19 cellular contexts compared by ENCODE assay signal in the genomic region with DNA sequence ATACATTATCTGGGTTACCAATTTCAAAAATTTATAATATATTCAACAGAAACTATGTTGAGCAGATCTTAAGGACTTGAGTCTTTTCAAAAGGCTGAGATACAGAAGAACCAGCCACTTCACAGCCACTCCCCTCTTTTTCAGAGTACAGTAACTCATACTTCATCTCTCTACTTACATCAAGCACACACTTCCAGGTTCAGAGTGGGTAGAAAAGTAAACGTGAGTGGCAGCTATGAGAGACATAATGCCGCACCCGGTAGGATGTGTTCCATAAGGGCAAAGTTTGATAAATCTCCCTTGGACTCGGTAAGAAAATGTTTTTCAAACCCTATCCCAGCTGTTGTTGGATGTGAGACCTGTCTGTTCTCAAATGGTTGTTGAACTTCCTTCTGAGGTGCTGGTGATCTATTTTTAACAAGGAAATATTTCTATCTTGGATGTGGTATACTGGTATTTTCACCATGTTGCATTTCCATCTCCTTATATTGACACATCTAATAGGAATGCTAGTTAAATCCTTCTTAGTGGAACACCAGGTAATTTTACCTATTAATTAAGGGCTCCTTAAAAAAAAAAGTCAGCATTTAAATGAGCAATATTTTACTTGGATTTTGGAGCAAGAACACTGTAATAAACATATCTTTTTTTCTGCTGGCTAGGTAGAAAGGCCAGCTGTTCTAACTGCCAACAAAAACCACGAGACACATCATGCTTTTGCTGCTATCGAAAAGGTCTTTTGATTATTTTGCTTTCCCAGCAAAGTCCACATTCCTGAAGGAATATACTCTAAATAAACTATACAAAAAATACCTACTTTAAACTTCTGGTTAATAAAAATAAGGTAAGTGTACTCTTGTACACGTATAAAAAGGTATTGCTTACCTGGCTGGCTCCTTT. TPM values are rescaled to one million over a fixed set of nuclear protein-coding genes. Genes with fewer than 3 reads are reported as not detected.
A peak's percentile ranks its signal among the peaks of the same experiment; 100 is the strongest.
DNase-seq lines count a peak whose midpoint lies in the region; ATAC-seq, FAIRE-seq and TF ChIP-seq lines count a peak whose summit lies in the region.
"Had no signal": no experiment of that assay in that cellular context is flagged by ENCODE, and none has a peak within 500 bp of the region (broad histone marks: within the 10 kb centered on the region; RNA-seq: fewer than 3 reads in every experiment).

No MANE protein-coding gene starts in this region.

- H3F3A ChIP-seq in PC-3 (ENCODE audit: low read length, unreplicated experiment), result no peaks in the 10 kb centered on the region

- no peaks in the 10 kb centered on the region for H3K27me3 ChIP-seq in PC-3 (ENCODE audit: low read length)
- no peaks in the 10 kb centered on the region for H3K27me3 ChIP-seq in sigmoid colon

- intact Hi-C loops in PC-3 (cut with micrococcal nuclease), result no loop called here
- intact Hi-C loops in sigmoid colon (cut with DNase I), result no loop called here

- TF ChIP-seq EP300 in sigmoid colon (IDR thresholded peaks at IDR 0.05), result no peak

- H3K9me3 Mint-ChIP-seq in activated CD8-positive, alpha-beta memory T cell treated with anti-CD3 and anti-CD28 coated beads, Interleukin-2, amount 10 ng/mL, durations not matched to agents 7 days and 5 days (ENCODE audit: low read depth), result no peaks in the 10 kb centered on the region
- H3K9me3 Mint-ChIP-seq: activated naive CD4-positive, alpha-beta T cell treated with anti-CD3 and anti-CD28 coated beads, Interleukin-2, amount 50 U/mL, for 24 hours; nephron progenitor cell had no signal

- WGBS in sigmoid colon, 2 donors, result 41 to 69% methylated on average over 7 of the region's 7 CpGs

- H3K27ac ChIP-seq in PC-3 (ENCODE audit: low read length) (no peak overlapping the region), sigmoid colon (peak overlapping the region; percentile 28 to 69 (median 52))
- H3K27ac ChIP-seq: SK-N-MC had no signal

- TF ChIP-seq CTCF in PC-3 (conservative IDR thresholded peaks at IDR 0.05; ENCODE audit: low read depth, low read length) (no peak), sigmoid colon (IDR thresholded peaks at IDR 0.05) (no peak)

- FAIRE-seq in GM12891 (lab: Jason Lieb, UNC), result no peak

- H3K9me2 ChIP-seq in PC-3 (replicated peaks; ENCODE audit: low read length), result no peaks in the 10 kb centered on the region

- no peaks in the 10 kb centered on the region for H3K4me1 Mint-ChIP-seq in activated CD8-positive, alpha-beta memory T cell treated with anti-CD3 and anti-CD28 coated beads, Interleukin-2, amount 10 ng/mL, durations not matched to agents 7 days and 5 days
- H3K4me1 Mint-ChIP-seq: activated naive CD4-positive, alpha-beta T cell treated with anti-CD3 and anti-CD28 coated beads, Interleukin-2, amount 50 U/mL, for 24 hours had no signal

- peaks cover 12% of the 10 kb centered on the region for H3K79me2 ChIP-seq in PC-3 (ENCODE audit: low read length)

- H4K20me1 ChIP-seq in PC-3 (ENCODE audit: low read length), result no peaks in the 10 kb centered on the region

- no peak overlapping the region for H3K4me3 ChIP-seq in PC-3 (ENCODE audit: low read length)
- no peak overlapping the region for H3K4me3 ChIP-seq in sigmoid colon
- H3K4me3 ChIP-seq: SK-N-MC had no signal

- no peak overlapping the region for H3K27ac Mint-ChIP-seq in activated CD8-positive, alpha-beta memory T cell treated with anti-CD3 and anti-CD28 coated beads, Interleukin-2, amount 10 ng/mL, durations not matched to agents 7 days and 5 days
- H3K27ac Mint-ChIP-seq: activated naive CD4-positive, alpha-beta T cell treated with anti-CD3 and anti-CD28 coated beads, Interleukin-2, amount 50 U/mL, for 24 hours had no signal

- DNase-seq in EH (ENCODE audit: low read depth), result peak; percentile 58
- peak; percentile 35 for DNase-seq in PC-3
- peak; percentile 40 for DNase-seq in kidney tubule cell (ENCODE audit: low spot score)
- no peak for DNase-seq in sigmoid colon
- DNase-seq in GM12891 (ENCODE audit: insufficient read length, low spot score), result no peak
- no peak for DNase-seq in activated CD8-positive, alpha-beta memory T cell treated with anti-CD3 and anti-CD28 coated beads, Interleukin-2, amount 10 ng/mL, durations not matched to agents 7 days and 5 days
- DNase-seq: activated CD4-positive, alpha-beta T cell treated with anti-CD3 and anti-CD28 coated beads, Interleukin-2, amount 50 U/mL, for 1 hour; activated T-cell treated with anti-CD3 and anti-CD28 coated beads, Interleukin-2, amount 50 U/mL, for 1 hour; COR-L47; GF-D8; NCI-H1417 treated with DMSO at 0.1 percent for 48 hours; NCI-H524; nephron progenitor cell; retina; stimulated activated CD4-positive, alpha-beta T cell treated with anti-CD3 and anti-CD28 coated beads, Interleukin-1b, Interleukin-23, amount 100 ng/mL, for 48 hours had no signal

- H3K36me3 ChIP-seq in PC-3 (ENCODE audit: low read depth, low read length), result peaks cover 79% of the 10 kb centered on the region
- peaks cover 0 to 70% (median 25%) of the 10 kb centered on the region in 4 donors for H3K36me3 ChIP-seq in sigmoid colon

- no peak overlapping the region for H2AFZ ChIP-seq in PC-3 (ENCODE audit: low read length)

- CTCF ChIA-PET in PC-3 (lab: Charles Lee), result no interaction called here
- CTCF ChIA-PET in activated CD8-positive, alpha-beta memory T cell treated with anti-CD3 and anti-CD28 coated beads, Interleukin-2, amount 10 ng/mL, durations not matched to agents 7 days and 5 days (lab: Charles Lee), result no interaction called here

- no peaks in the 10 kb centered on the region for H3K9me3 ChIP-seq in PC-3 (ENCODE audit: low read length)
- H3K9me3 ChIP-seq in sigmoid colon, result no peaks in the 10 kb centered on the region

- H3K4me3 Mint-ChIP-seq in activated CD8-positive, alpha-beta memory T cell treated with anti-CD3 and anti-CD28 coated beads, Interleukin-2, amount 10 ng/mL, durations not matched to agents 7 days and 5 days, result no peak overlapping the region
- H3K4me3 Mint-ChIP-seq: activated naive CD4-positive, alpha-beta T cell treated with anti-CD3 and anti-CD28 coated beads, Interleukin-2, amount 50 U/mL, for 24 hours; nephron progenitor cell had no signal

- BruUV-seq in PC-3 (replicated peaks; lab: Mats Ljungman, UMichigan), result no TSS peak

- no peak overlapping the region for H3K4me2 ChIP-seq in PC-3 (ENCODE audit: low read length)

- no peak for TF ChIP-seq POLR2A in sigmoid colon (IDR thresholded peaks at IDR 0.05)
- TF ChIP-seq POLR2A in GM12891 (IDR thresholded peaks at IDR 0.05; ENCODE audit: low read depth, low read length), result no peak

- POLR2A ChIA-PET in PC-3 (lab: Charles Lee; ENCODE audit: unreplicated experiment), result interaction anchor here (0.6 kb wide), 1 partner anchor 85 kb away, joined by 6 read pairs; no protein-coding TSS in a partner anchor

- H3K4me1 ChIP-seq in PC-3 (ENCODE audit: insufficient read depth, low read length), result peaks cover 7% of the 10 kb centered on the region; the same call in 1 of the 2 replicates
- peaks cover 0 to 48% (median 41%) of the 10 kb centered on the region in 4 donors for H3K4me1 ChIP-seq in sigmoid colon

- H3K27me3 Mint-ChIP-seq in activated CD8-positive, alpha-beta memory T cell treated with anti-CD3 and anti-CD28 coated beads, Interleukin-2, amount 10 ng/mL, durations not matched to agents 7 days and 5 days, result peaks cover 17% of the 10 kb centered on the region
- H3K27me3 Mint-ChIP-seq: activated naive CD4-positive, alpha-beta T cell treated with anti-CD3 and anti-CD28 coated beads, Interleukin-2, amount 50 U/mL, for 24 hours had no signal

- no peak overlapping the region for H3K9ac ChIP-seq in PC-3 (ENCODE audit: low read length)

- H3K36me3 Mint-ChIP-seq in activated CD8-positive, alpha-beta memory T cell treated with anti-CD3 and anti-CD28 coated beads, Interleukin-2, amount 10 ng/mL, durations not matched to agents 7 days and 5 days, result no peaks in the 10 kb centered on the region

- peak; percentile 31; the same call in 1 of the 2 replicates for ATAC-seq in PC-3
- ATAC-seq in activated CD8-positive, alpha-beta memory T cell treated with anti-CD3 and anti-CD28 coated beads, Interleukin-2, amount 10 ng/mL, durations not matched to agents 7 days and 5 days, result no peak
- no peak for ATAC-seq in HG02642 (IDR thresholded peaks at IDR 0.05; ENCODE audit: poor library complexity, unreplicated experiment)
- no peak for ATAC-seq in HG02870 (IDR thresholded peaks at IDR 0.05; ENCODE audit: unreplicated experiment)

TF ChIP-seq in GM12891, 5 proteins besides CTCF, POLR2A, EP300 and RAD21:
- TF ChIP-seq PAX5 (IDR thresholded peaks at IDR 0.05; ENCODE audit: insufficient read depth, low read length, severe bottlenecking) (no peak), POLR2AphosphoS5 (IDR thresholded peaks at IDR 0.05; ENCODE audit: low read depth, low read length) (no peak), SPI1 (IDR thresholded peaks at IDR 0.05; ENCODE audit: low read depth, low read length) (no peak), TAF1 (IDR thresholded peaks at IDR 0.05; ENCODE audit: low read depth, low read length) (no peak), POU2F2 (IDR thresholded peaks at IDR 0.05; ENCODE audit: low read depth, low read length) (no peak)

RNA-seq across cellular contexts. Expression of a gene that starts 28.2 kb away (rescaled TPM):
- total RNA-seq in PC-3 (2014; rRNA removed) (231 and 323 TPM in 2 replicates), sigmoid colon (100 to 1,000 TPM; 157 to 247 (median 170) TPM)
- polyA plus RNA-seq in sigmoid colon, result 10 to 100 TPM; 58.3 to 96.4 (median 80.2) TPM
- 11.5 TPM for polyA plus RNA-seq in GM12891 (2012; ENCODE audit: low read depth, missing spikeins)
- total RNA-seq in activated CD8-positive, alpha-beta memory T cell treated with anti-CD3 and anti-CD28 coated beads, Interleukin-2, amount 10 ng/mL, durations not matched to agents 7 days and 5 days, result 1 to 10 TPM; 3.5 to 4.6 TPM

Comparison
In these comparisons a context has a peak if more than half of its experiments do, and no peak if none do; other contexts are left out.
1. DNase-seq: peak in EH (single experiment), PC-3 (single experiment) and kidney tubule cell (single experiment); none in sigmoid colon (single experiment), GM12891 (single experiment) and activated CD8-positive, alpha-beta memory T cell treated with anti-CD3 and anti-CD28 coated beads, Interleukin-2, amount 10 ng/mL, durations not matched to agents 7 days and 5 days (single experiment).
2. RNA of a gene that starts 28.2 kb away (total RNA-seq): 231 to 323 TPM in PC-3 and 157 to 247 TPM in sigmoid colon; 3.5 to 4.6 TPM in activated CD8-positive, alpha-beta memory T cell treated with anti-CD3 and anti-CD28 coated beads, Interleukin-2, amount 10 ng/mL, durations not matched to agents 7 days and 5 days; every median in the first group is over 10 times any median in the second.